Comparison of ENCODE assay signal across 26 cellular contexts in genomic region chr2:215738360-215738759, GRCh38.
"Had no signal": no experiment of that assay in that cellular context is flagged by ENCODE, and none has a peak within 500 bp of the region (broad histone marks: within the 10 kb centered on the region; RNA-seq: fewer than 3 reads in every experiment).

No MANE protein-coding gene starts in this region.

- ATAC-seq: activated CD8-positive, alpha-beta memory T cell treated with anti-CD3 and anti-CD28 coated beads, Interleukin-2, amount 10 ng/mL, durations not matched to agents 7 days and 5 days; activated naive CD4-positive, alpha-beta T cell treated with anti-CD3 and anti-CD28 coated beads, Interleukin-2, amount 50 U/mL, for 72 hours; activated naive CD8-positive, alpha-beta T cell treated with anti-CD3 and anti-CD28 coated beads, Interleukin-2, amount 50 U/mL, for 24 hours; activated T-cell treated with anti-CD3 and anti-CD28 coated beads, Interleukin-2, amount 50 U/mL, for 4 hours; body of pancreas had no signal

- H3K36me3 ChIP-seq: ascending aorta had no signal

- DNase-seq: activated B cell treated with CpG ODN at 0.5 μM for 24 hours; activated CD4-positive, alpha-beta T cell treated with anti-CD3 and anti-CD28 coated beads for 1 hour; activated CD4-positive, alpha-beta T cell treated with anti-CD3 and anti-CD28 coated beads, Interleukin-2, amount 10 ng/mL, durations not matched to agents 24 days and 14 days; activated CD4-positive, alpha-beta T cell treated with anti-CD3 and anti-CD28 coated beads, Interleukin-2, amount 50 U/mL, for 48 hours; activated CD8-positive, alpha-beta memory T cell treated with anti-CD3 and anti-CD28 coated beads, Interleukin-2, amount 10 ng/mL, durations not matched to agents 7 days and 5 days; activated effector memory CD4-positive, alpha-beta T cell treated with anti-CD3 and anti-CD28 coated beads, Interleukin-2, amount 50 U/mL, for 16 hours; activated naive CD4-positive, alpha-beta T cell treated with Interleukin-2 at 50 U/mL for 16 hours; activated naive CD8-positive, alpha-beta T cell treated with anti-CD3 and anti-CD28 coated beads, Interleukin-2, amount 50 U/mL, for 24 hours; activated T-cell treated with anti-CD3 and anti-CD28 coated beads, Interleukin-2, amount 50 U/mL, for 4 hours; amniotic stem cell; body of pancreas; central memory CD4-positive, alpha-beta T cell; Karpas-422; MM.1S; NCI-H1092 treated with DMSO at 0.1 percent for 48 hours; NCI-H1417 treated with DMSO at 0.1 percent for 48 hours; NCI-H1694; NCI-H2029; NCI-H2107; NCI-H2171 treated with DMSO at 0.1 percent for 48 hours; NCI-H226; NCI-H526 treated with DMSO at 0.1 percent for 48 hours; NCI-H82; T-helper 9 cell had no signal

- H3K27ac ChIP-seq: ascending aorta, body of pancreas had no signal

- H3K4me3 ChIP-seq: ascending aorta, body of pancreas had no signal

- H3K4me1 ChIP-seq: ascending aorta, body of pancreas had no signal

- H3K27me3 ChIP-seq: ascending aorta, body of pancreas had no signal

- H3K9me3 ChIP-seq: body of pancreas had no signal
